In genomic region chr2:229653551-229653950, GRCh38 we compare ENCODE assay signal across 26 cellular contexts.
"Had no signal": no experiment of that assay in that cellular context is flagged by ENCODE, and none has a peak within 500 bp of the region (broad histone marks: within the 10 kb centered on the region; RNA-seq: fewer than 3 reads in every experiment).

No MANE protein-coding gene starts in this region.

- H3K4me1 ChIP-seq: gastrocnemius medialis, heart right ventricle, psoas muscle, spleen, suprapubic skin, transverse colon, upper lobe of right lung, uterus had no signal

- DNase-seq: dermis blood vessel endothelial cell; effector memory CD4-positive, alpha-beta T cell; foreskin fibroblast; gastrocnemius medialis; heart right ventricle; hippocampal formation; kidney glomerular epithelial cell; mesendoderm; midbrain; naive thymus-derived CD4-positive, alpha-beta T cell; nephron progenitor cell; occipital lobe; ovary; psoas muscle; retina; spleen; stimulated activated CD4-positive, alpha-beta T cell treated with anti-CD3 and anti-CD28 coated beads, Interleukin-4, amount 100 ng/mL, for 4 hours; transverse colon; upper lobe of right lung; uterus had no signal

- H3K27ac ChIP-seq: coronary artery, gastrocnemius medialis, heart right ventricle, ovary, psoas muscle, skin epidermis, spleen, suprapubic skin, transverse colon, upper lobe of right lung, uterus had no signal

- H3K4me3 ChIP-seq: coronary artery, gastrocnemius medialis, heart right ventricle, lung, ovary, psoas muscle, skin epidermis, spleen, suprapubic skin, transverse colon, upper lobe of right lung, uterus had no signal

- H3K27me3 ChIP-seq: gastrocnemius medialis, ovary, suprapubic skin, transverse colon, upper lobe of right lung, uterus had no signal

- H3K36me3 ChIP-seq: gastrocnemius medialis, heart right ventricle, ovary, spleen, suprapubic skin, transverse colon, upper lobe of right lung, uterus had no signal

- ATAC-seq: gastrocnemius medialis; heart right ventricle; left lobe of liver; naive thymus-derived CD4-positive, alpha-beta T cell; psoas muscle; stimulated activated memory B cell treated with anti-CD40 and anti-IgM and Interleukin-4, amounts not matched to agents 10 μg/mL and 1 μg/mL and 100 μg/mL, for 72 hours; upper lobe of right lung had no signal

- H3K9me3 ChIP-seq: gastrocnemius medialis, heart right ventricle, ovary, psoas muscle, spleen, suprapubic skin, transverse colon, upper lobe of right lung, uterus had no signal
